15 cellular contexts compared by ENCODE assay signal in genomic region chr17:28610372-28610771, GRCh38. TPM values are rescaled to one million over a fixed set of nuclear protein-coding genes. Genes with fewer than 3 reads are reported as not detected.
DNase-seq lines count a peak whose midpoint lies in the region; ATAC-seq and TF ChIP-seq lines count a peak whose summit lies in the region.
"Had no signal": no experiment of that assay in that cellular context is flagged by ENCODE, and none has a peak within 500 bp of the region (broad histone marks: within the 10 kb centered on the region; RNA-seq: fewer than 3 reads in every experiment).

No MANE protein-coding gene starts in this region.

- no peak for DNase-seq in activated naive CD4-positive, alpha-beta T cell treated with Interleukin-2 at 50 U/mL for 16 hours
- DNase-seq in SK-N-MC (ENCODE audit: low read depth, low spot score) (no peak), left lobe of liver (ENCODE audit: low spot score) (no peak), glutamatergic neuron (no peak)
- DNase-seq in activated CD4-positive, alpha-beta T cell treated with anti-CD3 and anti-CD28 coated beads for 4 hours = no peak
- DNase-seq: DMS79, HFFc6, NCI-H1092, NCI-H146, NCI-H2081, NCI-H510A treated with DMSO at 0.1 percent for 48 hours, NCI-H82 had no signal

- 0 out of 2 replicates have a peak overlapping the region, but pooled peaks have one; percentile 36 for H3K27ac ChIP-seq in SK-N-MC

- peak; percentile 13 for ATAC-seq in left lobe of liver
- no peak for ATAC-seq in GM18498 (IDR thresholded peaks at IDR 0.05; ENCODE audit: unreplicated experiment)
- ATAC-seq: HepG2 had no signal

- peak overlapping the region; percentile 48 for H3K27ac Mint-ChIP-seq in activated naive CD4-positive, alpha-beta T cell treated with anti-CD3 and anti-CD28 coated beads, Interleukin-2, amount 50 U/mL, for 24 hours
- H3K27ac Mint-ChIP-seq in glutamatergic neuron (ENCODE audit: unreplicated experiment) = no peak overlapping the region
- H3K27ac Mint-ChIP-seq: HFFc6 had no signal

- H3K9ac ChIP-seq in SK-N-MC (ENCODE audit: insufficient read length) = no peak overlapping the region

- H3K9me3 Mint-ChIP-seq in activated naive CD4-positive, alpha-beta T cell treated with anti-CD3 and anti-CD28 coated beads, Interleukin-2, amount 50 U/mL, for 24 hours = no peaks in the 10 kb centered on the region
- H3K9me3 Mint-ChIP-seq in glutamatergic neuron (ENCODE audit: unreplicated experiment) = peaks cover 2% of the 10 kb centered on the region
- H3K9me3 Mint-ChIP-seq: HFFc6 had no signal

- no peaks in the 10 kb centered on the region for H3K9me3 ChIP-seq in SK-N-MC (ENCODE audit: low read depth, low read length)

- H3K36me3 Mint-ChIP-seq in activated naive CD4-positive, alpha-beta T cell treated with anti-CD3 and anti-CD28 coated beads, Interleukin-2, amount 50 U/mL, for 24 hours = peaks cover 3% of the 10 kb centered on the region
- peaks cover 4% of the 10 kb centered on the region for H3K36me3 Mint-ChIP-seq in glutamatergic neuron (ENCODE audit: unreplicated experiment)

- H3K4me3 ChIP-seq in SK-N-MC = no peak overlapping the region

- no peaks in the 10 kb centered on the region for H3K27me3 Mint-ChIP-seq in activated naive CD4-positive, alpha-beta T cell treated with anti-CD3 and anti-CD28 coated beads, Interleukin-2, amount 50 U/mL, for 24 hours
- peaks cover 5% of the 10 kb centered on the region for H3K27me3 Mint-ChIP-seq in glutamatergic neuron (ENCODE audit: unreplicated experiment)

- peaks cover 14% of the 10 kb centered on the region for H3K4me1 Mint-ChIP-seq in activated naive CD4-positive, alpha-beta T cell treated with anti-CD3 and anti-CD28 coated beads, Interleukin-2, amount 50 U/mL, for 24 hours
- peaks cover 3% of the 10 kb centered on the region for H3K4me1 Mint-ChIP-seq in glutamatergic neuron (ENCODE audit: low read depth, unreplicated experiment)

- H3K4me3 Mint-ChIP-seq in activated naive CD4-positive, alpha-beta T cell treated with anti-CD3 and anti-CD28 coated beads, Interleukin-2, amount 50 U/mL, for 24 hours = no peak overlapping the region
- H3K4me3 Mint-ChIP-seq in glutamatergic neuron (ENCODE audit: unreplicated experiment) = no peak overlapping the region
- H3K4me3 Mint-ChIP-seq: HFFc6 had no signal

- no peak for TF ChIP-seq CTCF in glutamatergic neuron (IDR thresholded peaks at IDR 0.05; ENCODE audit: partially characterized antibody, unreplicated experiment)

- H3K36me3 ChIP-seq in SK-N-MC (ENCODE audit: insufficient read depth, low read length) = peaks cover 19% of the 10 kb centered on the region

RNA-seq across cellular contexts. Expression of gene RSKR, which starts 3.6 kb away (rescaled TPM):
- total RNA-seq in left lobe of liver (4.0 TPM), glutamatergic neuron (ENCODE audit: unreplicated experiment) (44.5 TPM)

RNA-seq across cellular contexts. Expression of gene SPAG5, which starts 11.5 kb away (rescaled TPM):
- 8.8 TPM for total RNA-seq in left lobe of liver
- total RNA-seq in glutamatergic neuron (ENCODE audit: unreplicated experiment) = 31.5 TPM

RNA-seq across cellular contexts. Expression of gene ALDOC, which starts 33.7 kb away (rescaled TPM):
- total RNA-seq in left lobe of liver = 46.8 TPM
- total RNA-seq in glutamatergic neuron (ENCODE audit: unreplicated experiment) = 50.9 TPM

RNA-seq across cellular contexts. Expression of gene BLTP2, which starts 34.6 kb away (rescaled TPM):
- total RNA-seq in left lobe of liver (56.9 TPM), glutamatergic neuron (ENCODE audit: unreplicated experiment) (181 TPM)

RNA-seq across cellular contexts. Expression of gene PIGS, which starts 39.0 kb away (rescaled TPM):
- total RNA-seq in left lobe of liver (10.1 TPM), glutamatergic neuron (ENCODE audit: unreplicated experiment) (63.1 TPM)
